1 cellular context compared by ENCODE assay signal in genomic region chr15:96170616-96171270, GRCh38.
TF ChIP-seq lines count a peak whose summit lies in the region.

No MANE protein-coding gene starts in this region.

TF ChIP-seq in HepG2, 621 proteins besides CTCF, POLR2A, EP300 and RAD21 (continued from another document and continues in another):
- TF ChIP-seq GMEB2 (CRISPR knock-in tag; IDR thresholded peaks at IDR 0.05; ENCODE audit: low read depth) (no peak), DPF2 (CRISPR knock-in tag; IDR thresholded peaks at IDR 0.05; ENCODE audit: borderline replicate concordance, low read depth) (no peak), PITX1 (CRISPR knock-in tag; IDR thresholded peaks at IDR 0.05) (peak; percentile 64), ZFAT (CRISPR knock-in tag; conservative IDR thresholded peaks at IDR 0.05) (no peak), ZNF766 (CRISPR knock-in tag; IDR thresholded peaks at IDR 0.05; ENCODE audit: borderline replicate concordance) (no peak), ZC3H4 (CRISPR knock-in tag; IDR thresholded peaks at IDR 0.05; ENCODE audit: borderline replicate concordance) (no peak), ZFP91 (CRISPR knock-in tag; IDR thresholded peaks at IDR 0.05; ENCODE audit: borderline replicate concordance) (no peak), ZNF781 (CRISPR knock-in tag; IDR thresholded peaks at IDR 0.05; ENCODE audit: borderline replicate concordance, not compliant biosample characterization) (no peak), NFKB2 (CRISPR knock-in tag; IDR thresholded peaks at IDR 0.05; ENCODE audit: borderline replicate concordance) (no peak), ATAD3A (CRISPR knock-in tag; IDR thresholded peaks at IDR 0.05) (no peak), KAT2B (IDR thresholded peaks at IDR 0.05; ENCODE audit: borderline replicate concordance, low read depth, low read length) (peak; percentile 79; the same call in 1 of the 2 replicates), WIZ (CRISPR knock-in tag; IDR thresholded peaks at IDR 0.05) (0 out of 2 replicates have a peak, but pooled peaks have one; percentile 44), TBX2 (CRISPR knock-in tag; IDR thresholded peaks at IDR 0.05; ENCODE audit: borderline replicate concordance) (peak; percentile 64), RARA (CRISPR knock-in tag; IDR thresholded peaks at IDR 0.05) (peak; percentile 40; the same call in 1 of the 2 replicates), HMG20B (CRISPR knock-in tag; conservative IDR thresholded peaks at IDR 0.05) (no peak), HINFP (CRISPR knock-in tag; IDR thresholded peaks at IDR 0.05; ENCODE audit: low read depth) (no peak), RFX5 (IDR thresholded peaks at IDR 0.05; ENCODE audit: low read depth, low read length) (no peak), PAWR (CRISPR knock-in tag; IDR thresholded peaks at IDR 0.05; ENCODE audit: borderline replicate concordance) (no peak), ZNF17 (CRISPR knock-in tag; IDR thresholded peaks at IDR 0.05) (no peak), ZFP36L1 (CRISPR knock-in tag; IDR thresholded peaks at IDR 0.05) (no peak), HOXA7 (CRISPR knock-in tag; IDR thresholded peaks at IDR 0.05) (no peak), SOX13 (IDR thresholded peaks at IDR 0.05) (no peak), SOX13 (CRISPR knock-in tag; conservative IDR thresholded peaks at IDR 0.05 in 1 of 2, IDR thresholded peaks at IDR 0.05 in 1 of 2) (peak in 1 of 2 experiments; percentile 61; a peak in 2 of 4 replicates), EZH2 (conservative IDR thresholded peaks at IDR 0.05; ENCODE audit: low read depth, low read length) (no peak), CAMTA2 (CRISPR knock-in tag; IDR thresholded peaks at IDR 0.05; ENCODE audit: borderline replicate concordance) (no peak), SOX5 (CRISPR knock-in tag; IDR thresholded peaks at IDR 0.05; ENCODE audit: borderline replicate concordance) (peak; percentile 31; the same call in 1 of the 2 replicates), HIVEP1 (CRISPR knock-in tag; IDR thresholded peaks at IDR 0.05) (no peak), ZNF563 (CRISPR knock-in tag; IDR thresholded peaks at IDR 0.05) (no peak), MLLT10 (CRISPR knock-in tag; IDR thresholded peaks at IDR 0.05) (no peak), ZNF263 (CRISPR knock-in tag; IDR thresholded peaks at IDR 0.05) (no peak), ZMYM4 (CRISPR knock-in tag; IDR thresholded peaks at IDR 0.05) (peak; percentile 50; the same call in 1 of the 2 replicates), ESRRA (CRISPR knock-in tag; IDR thresholded peaks at IDR 0.05; ENCODE audit: low read depth) (no peak), AKAP8 (CRISPR knock-in tag; IDR thresholded peaks at IDR 0.05) (no peak), ZNF746 (CRISPR knock-in tag; IDR thresholded peaks at IDR 0.05) (no peak), NBN (conservative IDR thresholded peaks at IDR 0.05) (no peak), ZNF512B (CRISPR knock-in tag; IDR thresholded peaks at IDR 0.05; ENCODE audit: borderline replicate concordance) (0 out of 2 replicates have a peak, but pooled peaks have one; percentile 17), ZNF644 (CRISPR knock-in tag; IDR thresholded peaks at IDR 0.05; ENCODE audit: low read depth) (no peak)
- TF ChIP-seq, protein P1, sequence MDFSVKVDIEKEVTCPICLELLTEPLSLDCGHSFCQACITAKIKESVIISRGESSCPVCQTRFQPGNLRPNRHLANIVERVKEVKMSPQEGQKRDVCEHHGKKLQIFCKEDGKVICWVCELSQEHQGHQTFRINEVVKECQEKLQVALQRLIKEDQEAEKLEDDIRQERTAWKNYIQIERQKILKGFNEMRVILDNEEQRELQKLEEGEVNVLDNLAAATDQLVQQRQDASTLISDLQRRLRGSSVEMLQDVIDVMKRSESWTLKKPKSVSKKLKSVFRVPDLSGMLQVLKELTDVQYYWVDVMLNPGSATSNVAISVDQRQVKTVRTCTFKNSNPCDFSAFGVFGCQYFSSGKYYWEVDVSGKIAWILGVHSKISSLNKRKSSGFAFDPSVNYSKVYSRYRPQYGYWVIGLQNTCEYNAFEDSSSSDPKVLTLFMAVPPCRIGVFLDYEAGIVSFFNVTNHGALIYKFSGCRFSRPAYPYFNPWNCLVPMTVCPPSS (IDR thresholded peaks at IDR 0.05): no peak
- TF ChIP-seq, protein P2, sequence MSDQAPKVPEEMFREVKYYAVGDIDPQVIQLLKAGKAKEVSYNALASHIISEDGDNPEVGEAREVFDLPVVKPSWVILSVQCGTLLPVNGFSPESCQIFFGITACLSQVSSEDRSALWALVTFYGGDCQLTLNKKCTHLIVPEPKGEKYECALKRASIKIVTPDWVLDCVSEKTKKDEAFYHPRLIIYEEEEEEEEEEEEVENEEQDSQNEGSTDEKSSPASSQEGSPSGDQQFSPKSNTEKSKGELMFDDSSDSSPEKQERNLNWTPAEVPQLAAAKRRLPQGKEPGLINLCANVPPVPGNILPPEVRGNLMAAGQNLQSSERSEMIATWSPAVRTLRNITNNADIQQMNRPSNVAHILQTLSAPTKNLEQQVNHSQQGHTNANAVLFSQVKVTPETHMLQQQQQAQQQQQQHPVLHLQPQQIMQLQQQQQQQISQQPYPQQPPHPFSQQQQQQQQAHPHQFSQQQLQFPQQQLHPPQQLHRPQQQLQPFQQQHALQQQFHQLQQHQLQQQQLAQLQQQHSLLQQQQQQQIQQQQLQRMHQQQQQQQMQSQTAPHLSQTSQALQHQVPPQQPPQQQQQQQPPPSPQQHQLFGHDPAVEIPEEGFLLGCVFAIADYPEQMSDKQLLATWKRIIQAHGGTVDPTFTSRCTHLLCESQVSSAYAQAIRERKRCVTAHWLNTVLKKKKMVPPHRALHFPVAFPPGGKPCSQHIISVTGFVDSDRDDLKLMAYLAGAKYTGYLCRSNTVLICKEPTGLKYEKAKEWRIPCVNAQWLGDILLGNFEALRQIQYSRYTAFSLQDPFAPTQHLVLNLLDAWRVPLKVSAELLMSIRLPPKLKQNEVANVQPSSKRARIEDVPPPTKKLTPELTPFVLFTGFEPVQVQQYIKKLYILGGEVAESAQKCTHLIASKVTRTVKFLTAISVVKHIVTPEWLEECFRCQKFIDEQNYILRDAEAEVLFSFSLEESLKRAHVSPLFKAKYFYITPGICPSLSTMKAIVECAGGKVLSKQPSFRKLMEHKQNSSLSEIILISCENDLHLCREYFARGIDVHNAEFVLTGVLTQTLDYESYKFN (CRISPR knock-in tag; conservative IDR thresholded peaks at IDR 0.05): peak; percentile 66
- TF ChIP-seq, protein P3, sequence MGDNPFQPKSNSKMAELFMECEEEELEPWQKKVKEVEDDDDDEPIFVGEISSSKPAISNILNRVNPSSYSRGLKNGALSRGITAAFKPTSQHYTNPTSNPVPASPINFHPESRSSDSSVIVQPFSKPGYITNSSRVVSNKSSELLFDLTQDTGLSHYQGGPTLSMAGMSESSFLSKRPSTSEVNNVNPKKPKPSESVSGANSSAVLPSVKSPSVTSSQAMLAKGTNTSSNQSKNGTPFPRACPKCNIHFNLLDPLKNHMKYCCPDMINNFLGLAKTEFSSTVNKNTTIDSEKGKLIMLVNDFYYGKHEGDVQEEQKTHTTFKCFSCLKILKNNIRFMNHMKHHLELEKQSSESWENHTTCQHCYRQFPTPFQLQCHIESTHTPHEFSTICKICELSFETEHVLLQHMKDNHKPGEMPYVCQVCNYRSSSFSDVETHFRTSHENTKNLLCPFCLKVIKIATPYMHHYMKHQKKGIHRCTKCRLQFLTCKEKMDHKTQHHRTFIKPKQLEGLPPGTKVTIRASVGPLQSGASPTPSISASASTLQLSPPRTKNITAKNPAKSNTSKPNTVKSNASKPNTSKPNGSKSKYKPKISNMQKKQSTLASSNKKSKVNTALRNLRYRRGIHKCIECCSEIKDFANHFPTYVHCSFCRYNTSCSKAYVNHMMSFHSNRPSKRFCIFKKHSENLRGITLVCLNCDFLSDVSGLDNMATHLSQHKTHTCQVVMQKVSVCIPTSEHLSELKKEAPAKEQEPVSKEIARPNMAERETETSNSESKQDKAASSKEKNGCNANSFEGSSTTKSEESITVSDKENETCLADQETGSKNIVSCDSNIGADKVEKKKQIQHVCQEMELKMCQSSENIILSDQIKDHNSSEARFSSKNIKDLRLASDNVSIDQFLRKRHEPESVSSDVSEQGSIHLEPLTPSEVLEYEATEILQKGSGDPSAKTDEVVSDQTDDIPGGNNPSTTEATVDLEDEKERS (CRISPR knock-in tag; IDR thresholded peaks at IDR 0.05): no peak
- TF ChIP-seq, protein P4, sequence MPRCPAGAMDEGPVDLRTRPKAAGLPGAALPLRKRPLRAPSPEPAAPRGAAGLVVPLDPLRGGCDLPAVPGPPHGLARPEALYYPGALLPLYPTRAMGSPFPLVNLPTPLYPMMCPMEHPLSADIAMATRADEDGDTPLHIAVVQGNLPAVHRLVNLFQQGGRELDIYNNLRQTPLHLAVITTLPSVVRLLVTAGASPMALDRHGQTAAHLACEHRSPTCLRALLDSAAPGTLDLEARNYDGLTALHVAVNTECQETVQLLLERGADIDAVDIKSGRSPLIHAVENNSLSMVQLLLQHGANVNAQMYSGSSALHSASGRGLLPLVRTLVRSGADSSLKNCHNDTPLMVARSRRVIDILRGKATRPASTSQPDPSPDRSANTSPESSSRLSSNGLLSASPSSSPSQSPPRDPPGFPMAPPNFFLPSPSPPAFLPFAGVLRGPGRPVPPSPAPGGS (CRISPR knock-in tag; IDR thresholded peaks at IDR 0.05): no peak
- TF ChIP-seq, protein P5, sequence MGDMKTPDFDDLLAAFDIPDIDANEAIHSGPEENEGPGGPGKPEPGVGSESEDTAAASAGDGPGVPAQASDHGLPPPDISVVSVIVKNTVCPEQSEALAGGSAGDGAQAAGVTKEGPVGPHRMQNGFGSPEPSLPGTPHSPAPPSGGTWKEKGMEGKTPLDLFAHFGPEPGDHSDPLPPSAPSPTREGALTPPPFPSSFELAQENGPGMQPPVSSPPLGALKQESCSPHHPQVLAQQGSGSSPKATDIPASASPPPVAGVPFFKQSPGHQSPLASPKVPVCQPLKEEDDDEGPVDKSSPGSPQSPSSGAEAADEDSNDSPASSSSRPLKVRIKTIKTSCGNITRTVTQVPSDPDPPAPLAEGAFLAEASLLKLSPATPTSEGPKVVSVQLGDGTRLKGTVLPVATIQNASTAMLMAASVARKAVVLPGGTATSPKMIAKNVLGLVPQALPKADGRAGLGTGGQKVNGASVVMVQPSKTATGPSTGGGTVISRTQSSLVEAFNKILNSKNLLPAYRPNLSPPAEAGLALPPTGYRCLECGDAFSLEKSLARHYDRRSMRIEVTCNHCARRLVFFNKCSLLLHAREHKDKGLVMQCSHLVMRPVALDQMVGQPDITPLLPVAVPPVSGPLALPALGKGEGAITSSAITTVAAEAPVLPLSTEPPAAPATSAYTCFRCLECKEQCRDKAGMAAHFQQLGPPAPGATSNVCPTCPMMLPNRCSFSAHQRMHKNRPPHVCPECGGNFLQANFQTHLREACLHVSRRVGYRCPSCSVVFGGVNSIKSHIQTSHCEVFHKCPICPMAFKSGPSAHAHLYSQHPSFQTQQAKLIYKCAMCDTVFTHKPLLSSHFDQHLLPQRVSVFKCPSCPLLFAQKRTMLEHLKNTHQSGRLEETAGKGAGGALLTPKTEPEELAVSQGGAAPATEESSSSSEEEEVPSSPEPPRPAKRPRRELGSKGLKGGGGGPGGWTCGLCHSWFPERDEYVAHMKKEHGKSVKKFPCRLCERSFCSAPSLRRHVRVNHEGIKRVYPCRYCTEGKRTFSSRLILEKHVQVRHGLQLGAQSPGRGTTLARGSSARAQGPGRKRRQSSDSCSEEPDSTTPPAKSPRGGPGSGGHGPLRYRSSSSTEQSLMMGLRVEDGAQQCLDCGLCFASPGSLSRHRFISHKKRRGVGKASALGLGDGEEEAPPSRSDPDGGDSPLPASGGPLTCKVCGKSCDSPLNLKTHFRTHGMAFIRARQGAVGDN (CRISPR knock-in tag; IDR thresholded peaks at IDR 0.05): no peak
